Comparison of ENCODE assay signal across 8 cellular contexts in the genomic region with DNA sequence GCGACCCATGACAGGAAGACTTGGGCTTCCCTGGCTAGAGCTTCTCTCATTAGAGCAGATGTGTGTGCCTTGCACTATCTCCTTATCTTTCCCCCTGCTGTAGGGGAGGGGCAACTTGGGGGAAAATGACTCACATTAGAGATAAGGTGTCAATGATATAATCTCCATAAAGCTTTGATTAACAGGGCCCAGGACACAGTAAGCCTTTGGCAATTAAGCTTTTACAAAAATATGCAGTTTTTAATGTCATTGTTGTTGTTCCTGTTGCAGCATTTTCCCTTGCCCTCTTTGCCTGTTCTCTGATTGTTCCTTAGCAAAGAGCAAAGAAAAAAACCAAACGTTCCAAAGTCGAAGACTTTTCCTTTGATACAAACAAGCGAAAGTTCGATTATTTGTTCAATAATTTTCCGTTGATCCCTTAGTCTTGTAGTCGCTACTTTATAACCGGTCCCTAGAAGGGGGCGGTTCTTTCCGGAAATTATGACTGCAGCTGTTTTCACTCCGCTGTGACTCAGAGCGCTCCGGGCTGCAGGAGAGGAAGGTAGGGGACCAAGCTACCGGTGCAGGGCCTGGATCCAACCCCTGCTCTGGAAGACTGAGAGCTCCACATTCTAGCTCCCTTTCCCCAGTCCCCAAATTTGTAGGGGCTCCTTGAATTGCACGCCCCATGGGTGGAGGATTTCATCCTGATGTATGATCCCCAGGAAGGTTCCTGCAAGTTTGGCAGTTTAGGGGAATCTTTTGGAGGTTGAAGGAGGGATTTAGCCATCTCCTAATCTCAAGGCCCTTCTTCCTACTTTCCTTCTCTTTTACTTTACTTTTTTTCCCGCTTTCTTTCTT. TPM values are rescaled to one million over a fixed set of nuclear protein-coding genes. Genes with fewer than 3 reads are reported as not detected.
DNase-seq lines count a peak whose midpoint lies in the region; ATAC-seq and TF ChIP-seq lines count a peak whose summit lies in the region.

A gene with protein sequence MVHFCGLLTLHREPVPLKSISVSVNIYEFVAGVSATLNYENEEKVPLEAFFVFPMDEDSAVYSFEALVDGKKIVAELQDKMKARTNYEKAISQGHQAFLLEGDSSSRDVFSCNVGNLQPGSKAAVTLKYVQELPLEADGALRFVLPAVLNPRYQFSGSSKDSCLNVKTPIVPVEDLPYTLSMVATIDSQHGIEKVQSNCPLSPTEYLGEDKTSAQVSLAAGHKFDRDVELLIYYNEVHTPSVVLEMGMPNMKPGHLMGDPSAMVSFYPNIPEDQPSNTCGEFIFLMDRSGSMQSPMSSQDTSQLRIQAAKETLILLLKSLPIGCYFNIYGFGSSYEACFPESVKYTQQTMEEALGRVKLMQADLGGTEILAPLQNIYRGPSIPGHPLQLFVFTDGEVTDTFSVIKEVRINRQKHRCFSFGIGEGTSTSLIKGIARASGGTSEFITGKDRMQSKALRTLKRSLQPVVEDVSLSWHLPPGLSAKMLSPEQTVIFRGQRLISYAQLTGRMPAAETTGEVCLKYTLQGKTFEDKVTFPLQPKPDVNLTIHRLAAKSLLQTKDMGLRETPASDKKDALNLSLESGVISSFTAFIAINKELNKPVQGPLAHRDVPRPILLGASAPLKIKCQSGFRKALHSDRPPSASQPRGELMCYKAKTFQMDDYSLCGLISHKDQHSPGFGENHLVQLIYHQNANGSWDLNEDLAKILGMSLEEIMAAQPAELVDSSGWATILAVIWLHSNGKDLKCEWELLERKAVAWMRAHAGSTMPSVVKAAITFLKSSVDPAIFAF (plus strand): TSS at position 509 of the 840 bp plus-strand sequence. CDS start 2,062 bp downstream, outside the sequence.

- H3K27me3 ChIP-seq in Caco-2 (replicated peaks; ENCODE audit: control insufficient read depth, insufficient read depth, low read length) (no peaks in the 10 kb centered on the region), Peyer's patch (no peaks in the 10 kb centered on the region)

- POLR2A ChIA-PET in Caco-2 (lab: Charles Lee), result no interaction called here

- H3K9me3 ChIP-seq in Caco-2 (no peaks in the 10 kb centered on the region), Peyer's patch (no peaks in the 10 kb centered on the region)

- peaks cover 14% of the 10 kb centered on the region for H3K27me3 Mint-ChIP-seq in Caco-2 (ENCODE audit: insufficient read depth, unreplicated experiment)
- H3K27me3 Mint-ChIP-seq in activated T-helper 2 cell treated with anti-CD3 and anti-CD28 coated beads, Interferon-gamma antibody, Interleukin-2, Interleukin-4, amounts not matched to agents 10 μg/mL and 5 μg/mL and 100 μg/mL, durations not matched to agents 14 hours and 24 hours and 36 hours (ENCODE audit: low read depth), result peaks cover 19% of the 10 kb centered on the region
- peaks cover 2 to 12% of the 10 kb centered on the region in 2 donors for H3K27me3 Mint-ChIP-seq in natural killer cell treated with Interleukin-12 subunit alpha and Interleukin-12 subunit beta and Interleukin-15 and Interleukin-18, amount 100 ng/mL, for 72 hours

- peak within 1 kb of the TSS; percentile 44 to 76 (median 66) for H3K27ac ChIP-seq in Peyer's patch

- peak; percentile 92 to 97 for TF ChIP-seq POLR2A in Peyer's patch (IDR thresholded peaks at IDR 0.05)

- H3K36me3 ChIP-seq in Caco-2 (ENCODE audit: control insufficient read depth, insufficient read depth, low read length) (no peaks in the 10 kb centered on the region), Peyer's patch (peaks cover 0 to 28% (median 0%) of the 10 kb centered on the region in 3 donors)

- H3K4me1 Mint-ChIP-seq in Caco-2 (ENCODE audit: low read depth, unreplicated experiment), result peaks cover 7% of the 10 kb centered on the region
- peaks cover 26% of the 10 kb centered on the region for H3K4me1 Mint-ChIP-seq in activated T-helper 2 cell treated with anti-CD3 and anti-CD28 coated beads, Interferon-gamma antibody, Interleukin-2, Interleukin-4, amounts not matched to agents 10 μg/mL and 5 μg/mL and 100 μg/mL, durations not matched to agents 14 hours and 24 hours and 36 hours (ENCODE audit: low read depth)
- H3K4me1 Mint-ChIP-seq in natural killer cell treated with Interleukin-12 subunit alpha and Interleukin-12 subunit beta and Interleukin-15 and Interleukin-18, amount 100 ng/mL, for 72 hours (ENCODE audit: low read depth in 2 of 2), result peaks cover 11 to 18% of the 10 kb centered on the region in 2 donors

- peak within 1 kb of the TSS; percentile 54 for H3K4me3 Mint-ChIP-seq in Caco-2 (ENCODE audit: unreplicated experiment)
- H3K4me3 Mint-ChIP-seq in activated T-helper 2 cell treated with anti-CD3 and anti-CD28 coated beads, Interferon-gamma antibody, Interleukin-2, Interleukin-4, amounts not matched to agents 10 μg/mL and 5 μg/mL and 100 μg/mL, durations not matched to agents 14 hours and 24 hours and 36 hours (ENCODE audit: low read depth), result peak within 1 kb of the TSS; percentile 86
- H3K4me3 Mint-ChIP-seq in natural killer cell treated with Interleukin-12 subunit alpha and Interleukin-12 subunit beta and Interleukin-15 and Interleukin-18, amount 100 ng/mL, for 72 hours, result peak within 1 kb of the TSS; percentile 85

- no peaks in the 10 kb centered on the region for H3K36me3 Mint-ChIP-seq in Caco-2 (ENCODE audit: insufficient read depth, unreplicated experiment)
- peaks cover 9% of the 10 kb centered on the region for H3K36me3 Mint-ChIP-seq in activated T-helper 2 cell treated with anti-CD3 and anti-CD28 coated beads, Interferon-gamma antibody, Interleukin-2, Interleukin-4, amounts not matched to agents 10 μg/mL and 5 μg/mL and 100 μg/mL, durations not matched to agents 14 hours and 24 hours and 36 hours (ENCODE audit: low read depth)
- H3K36me3 Mint-ChIP-seq in natural killer cell treated with Interleukin-12 subunit alpha and Interleukin-12 subunit beta and Interleukin-15 and Interleukin-18, amount 100 ng/mL, for 72 hours, result peaks cover 6% of the 10 kb centered on the region

- no peak within 1 kb of the TSS for H3K27ac Mint-ChIP-seq in Caco-2 (ENCODE audit: unreplicated experiment)
- H3K27ac Mint-ChIP-seq in activated T-helper 2 cell treated with anti-CD3 and anti-CD28 coated beads, Interferon-gamma antibody, Interleukin-2, Interleukin-4, amounts not matched to agents 10 μg/mL and 5 μg/mL and 100 μg/mL, durations not matched to agents 14 hours and 24 hours and 36 hours, result peak within 1 kb of the TSS; percentile 67
- H3K27ac Mint-ChIP-seq in natural killer cell treated with Interleukin-12 subunit alpha and Interleukin-12 subunit beta and Interleukin-15 and Interleukin-18, amount 100 ng/mL, for 72 hours, result peak within 1 kb of the TSS; percentile 29 to 81

- intact Hi-C loops in Caco-2 (cut with micrococcal nuclease; ENCODE audit: unreplicated experiment), result loop anchor here (2.0 kb wide), 1 partner anchor 44 kb away; no protein-coding TSS in a partner anchor
- intact Hi-C loops in activated T-helper 2 cell treated with anti-CD3 and anti-CD28 coated beads, Interferon-gamma antibody, Interleukin-2, Interleukin-4, amounts not matched to agents 10 μg/mL and 5 μg/mL and 100 μg/mL, durations not matched to agents 14 hours and 24 hours and 36 hours (cut with micrococcal nuclease), result loop anchor here (1.0 to 2.0 kb wide), 2 partner anchors 44 to 161 kb away; no protein-coding TSS in a partner anchor

- H3K4me3 ChIP-seq in Caco-2 (ENCODE audit: low read depth, low read length) (no peak within 1 kb of the TSS), Peyer's patch (peak within 1 kb of the TSS; percentile 43 to 72 (median 54)), fibroblast of pulmonary artery (replicated peaks; ENCODE audit: low read depth, low read length) (peak within 1 kb of the TSS; percentile 85)

- DNase-seq in Caco-2, result peak; percentile 77 to 81
- DNase-seq in Peyer's patch, result peak; percentile 66 to 93 (median 87)
- peak; percentile 66 for DNase-seq in activated T-helper 2 cell treated with anti-CD3 and anti-CD28 coated beads, Interferon-gamma antibody, Interleukin-2, Interleukin-4, amounts not matched to agents 10 μg/mL and 5 μg/mL and 100 μg/mL, durations not matched to agents 14 hours and 24 hours and 36 hours (ENCODE audit: low spot score)
- DNase-seq in fibroblast of pulmonary artery (ENCODE audit: low read depth), result peak; percentile 90
- DNase-seq in natural killer cell treated with Interleukin-12 subunit alpha and Interleukin-12 subunit beta and Interleukin-15 and Interleukin-18, amount 100 ng/mL, for 72 hours (ENCODE audit: low spot score), result peak; percentile 86
- DNase-seq in stimulated activated naive CD4-positive, alpha-beta T cell treated with Interleukin-2 at 50 U/mL for 16 hours (lab: John Stamatoyannopoulos, UW), result peak; percentile 77

- H3K4me1 ChIP-seq in Caco-2 (peaks cover 5% of the 10 kb centered on the region; the same call in 1 of the 2 replicates), Peyer's patch (peaks cover 0 to 7% (median 0%) of the 10 kb centered on the region in 4 donors)

- no TSS peak for BruUV-seq in Caco-2 (replicated peaks; lab: Mats Ljungman, UMichigan)

- H3K9me3 Mint-ChIP-seq in Caco-2 (ENCODE audit: unreplicated experiment), result no peaks in the 10 kb centered on the region
- no peaks in the 10 kb centered on the region for H3K9me3 Mint-ChIP-seq in activated T-helper 2 cell treated with anti-CD3 and anti-CD28 coated beads, Interferon-gamma antibody, Interleukin-2, Interleukin-4, amounts not matched to agents 10 μg/mL and 5 μg/mL and 100 μg/mL, durations not matched to agents 14 hours and 24 hours and 36 hours
- no peaks in the 10 kb centered on the region for H3K9me3 Mint-ChIP-seq in natural killer cell treated with Interleukin-12 subunit alpha and Interleukin-12 subunit beta and Interleukin-15 and Interleukin-18, amount 100 ng/mL, for 72 hours

- ATAC-seq in GM19455 (IDR thresholded peaks at IDR 0.05; ENCODE audit: unreplicated experiment), result peak; percentile 100
- ATAC-seq in HG03575 (IDR thresholded peaks at IDR 0.05; ENCODE audit: extremely low read depth, insufficient number of reproducible peaks, low FRiP score, unreplicated experiment), result peak; percentile 98
- ATAC-seq in natural killer cell treated with Interleukin-12 subunit alpha and Interleukin-12 subunit beta and Interleukin-15 and Interleukin-18, amount 100 ng/mL, for 72 hours, result peak; percentile 97 to 98

- CTCF ChIA-PET in Caco-2 (lab: Charles Lee), result interaction anchor here (0.6 to 1.0 kb wide), 2 partner anchors 44 to 752 kb away, joined by 3 to 5 read pairs; no protein-coding TSS in a partner anchor

- TF ChIP-seq CTCF in Caco-2 (IDR thresholded peaks at IDR 0.05; ENCODE audit: insufficient read depth in 1 of 2, low read depth in 1 of 2, low read length in 1 of 2, severe bottlenecking in 1 of 2, unreplicated experiment in 1 of 2), result no peak
- TF ChIP-seq CTCF in Peyer's patch (IDR thresholded peaks at IDR 0.05), result no peak
- no peak for TF ChIP-seq CTCF in fibroblast of pulmonary artery (IDR thresholded peaks at IDR 0.05; ENCODE audit: low read length, missing control alignments)

RNA-seq across cellular contexts. Expression of the gene that starts here (rescaled TPM):
- total RNA-seq in Caco-2 (2022), result 1.3 and 1.6 TPM in 2 replicates
- total RNA-seq in Peyer's patch, result 10 to 100 TPM; 45.2 to 83.4 (median 62.6) TPM
- total RNA-seq in activated T-helper 2 cell treated with anti-CD3 and anti-CD28 coated beads, Interferon-gamma antibody, Interleukin-2, Interleukin-4, amounts not matched to agents 10 μg/mL and 5 μg/mL and 100 μg/mL, durations not matched to agents 14 hours and 24 hours and 36 hours, result 4.6 TPM in 2 replicates
- 10 to 100 TPM in 1 of 2 donors, 1 to 10 TPM in 1; 4.4 to 12.5 TPM for total RNA-seq in natural killer cell treated with Interleukin-12 subunit alpha and Interleukin-12 subunit beta and Interleukin-15 and Interleukin-18, amount 100 ng/mL, for 72 hours
